Comparison of ENCODE assay signal across 18 cellular contexts in genomic region chr1:38095337-38096030, GRCh38. TPM values are rescaled to one million over a fixed set of nuclear protein-coding genes. Genes with fewer than 3 reads are reported as not detected.
"Had no signal": no experiment of that assay in that cellular context is flagged by ENCODE, and none has a peak within 500 bp of the region (broad histone marks: within the 10 kb centered on the region; RNA-seq: fewer than 3 reads in every experiment).

No MANE protein-coding gene starts in this region.

- H3K9me3 Mint-ChIP-seq: activated B cell treated with CpG ODN at 0.5 μM for 24 hours; activated CD8-positive, alpha-beta T cell treated with anti-CD3 and anti-CD28 coated beads for 36 hours; activated T-helper 2 cell treated with anti-CD3 and anti-CD28 coated beads, Interferon-gamma antibody, Interleukin-2, Interleukin-4, amounts not matched to agents 10 μg/mL and 5 μg/mL and 100 μg/mL, durations not matched to agents 14 hours and 24 hours and 36 hours; stimulated activated naive B cell treated with anti-CD40 and anti-IgM and Interleukin-4, amounts not matched to agents 10 μg/mL and 1 μg/mL and 100 μg/mL, for 72 hours had no signal

- H3K4me3 ChIP-seq: colonic mucosa, gastrocnemius medialis, left ventricle myocardium inferior had no signal

- H3K4me1 Mint-ChIP-seq: naive B cell had no signal

- H3K27ac ChIP-seq: brain microvascular endothelial cell, colonic mucosa, gastrocnemius medialis, left ventricle myocardium inferior, neutrophil had no signal

- H3K9me3 ChIP-seq: colonic mucosa, gastrocnemius medialis, left ventricle myocardium inferior, neutrophil had no signal

- H3K27ac Mint-ChIP-seq: activated B cell treated with CpG ODN at 0.5 μM for 24 hours; activated CD8-positive, alpha-beta T cell treated with anti-CD3 and anti-CD28 coated beads for 36 hours; activated T-helper 2 cell treated with anti-CD3 and anti-CD28 coated beads, Interferon-gamma antibody, Interleukin-2, Interleukin-4, amounts not matched to agents 10 μg/mL and 5 μg/mL and 100 μg/mL, durations not matched to agents 14 hours and 24 hours and 36 hours; stimulated activated naive B cell treated with anti-CD40 and anti-IgM and Interleukin-4, amounts not matched to agents 10 μg/mL and 1 μg/mL and 100 μg/mL, for 72 hours had no signal

- H3K27me3 ChIP-seq: colonic mucosa had no signal

- H3K4me3 Mint-ChIP-seq: activated B cell treated with CpG ODN at 0.5 μM for 24 hours; activated CD8-positive, alpha-beta T cell treated with anti-CD3 and anti-CD28 coated beads for 36 hours; naive B cell; stimulated activated naive B cell treated with anti-CD40 and anti-IgM and Interleukin-4, amounts not matched to agents 10 μg/mL and 1 μg/mL and 100 μg/mL, for 72 hours had no signal

- H3K4me1 ChIP-seq: colonic mucosa, gastrocnemius medialis, left ventricle myocardium inferior had no signal

- H3K36me3 ChIP-seq: brain microvascular endothelial cell, colonic mucosa, gastrocnemius medialis, left ventricle myocardium inferior, neutrophil had no signal

- H3K36me3 Mint-ChIP-seq: naive B cell; stimulated activated naive B cell treated with anti-CD40 and anti-IgM and Interleukin-4, amounts not matched to agents 10 μg/mL and 1 μg/mL and 100 μg/mL, for 72 hours had no signal

- DNase-seq: activated B cell treated with CpG ODN at 0.5 μM for 24 hours; activated CD4-positive, alpha-beta T cell treated with anti-CD3 and anti-CD28 coated beads for 4 hours; activated CD8-positive, alpha-beta T cell treated with anti-CD3 and anti-CD28 coated beads for 36 hours; activated naive CD4-positive, alpha-beta T cell treated with Interleukin-2 at 50 U/mL for 16 hours; activated T-cell treated with anti-CD3 and anti-CD28 coated beads, Interleukin-2, amount 50 U/mL, for 1 hour; brain microvascular endothelial cell; central memory CD4-positive, alpha-beta T cell; colonic mucosa; gastrocnemius medialis; head of caudate nucleus; left ventricle myocardium inferior; mammary epithelial cell; naive B cell; retina; stimulated activated naive B cell treated with anti-CD40 and anti-IgM and Interleukin-4, amounts not matched to agents 10 μg/mL and 1 μg/mL and 100 μg/mL, for 72 hours had no signal

- ATAC-seq: activated CD8-positive, alpha-beta T cell treated with anti-CD3 and anti-CD28 coated beads for 36 hours; esophagus mucosa; gastrocnemius medialis; stimulated activated naive B cell treated with anti-CD40 and anti-IgM and Interleukin-4, amounts not matched to agents 10 μg/mL and 1 μg/mL and 100 μg/mL, for 72 hours had no signal

RNA-seq across cellular contexts. Expression of gene POU3F1, which starts 48.9 kb away (rescaled TPM):
- total RNA-seq: colonic mucosa had no signal
